14 cellular contexts compared by ENCODE assay signal in the genomic region with DNA sequence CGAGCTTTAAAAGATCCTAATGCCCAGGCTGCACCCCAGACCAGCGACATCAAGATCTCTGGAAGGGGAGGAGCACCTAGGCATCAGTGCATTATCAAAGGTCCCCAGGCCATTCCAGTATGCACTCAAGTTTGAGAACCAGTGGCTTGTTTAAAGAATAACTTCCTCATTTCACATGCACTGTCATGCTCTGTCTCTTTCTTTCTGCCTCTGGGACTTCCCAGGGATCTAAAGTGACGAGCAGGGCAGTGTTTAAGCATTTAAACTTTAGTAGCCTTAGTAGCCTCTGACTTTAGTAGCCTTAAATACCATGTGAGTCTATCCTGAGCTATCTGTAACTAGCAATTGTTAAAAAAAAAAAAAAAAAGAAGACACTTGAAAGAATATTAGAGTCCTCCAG. TPM values are rescaled to one million over a fixed set of nuclear protein-coding genes. Genes with fewer than 3 reads are reported as not detected.
A peak's percentile ranks its signal among the peaks of the same experiment; 100 is the strongest.
DNase-seq lines count a peak whose midpoint lies in the region; ATAC-seq, FAIRE-seq and TF ChIP-seq lines count a peak whose summit lies in the region.
"Had no signal": no experiment of that assay in that cellular context is flagged by ENCODE, and none has a peak within 500 bp of the region (broad histone marks: within the 10 kb centered on the region; RNA-seq: fewer than 3 reads in every experiment).

No MANE protein-coding gene starts in this region.

- H3K27me3 ChIP-seq in GM12878 (replicated peaks in 1 of 2; ENCODE audit: control insufficient read depth in 2 of 2, insufficient read depth in 2 of 2, low read length in 1 of 2), result peaks cover 0 to 4% of the 10 kb centered on the region in 2 experiments; a peak in 1 of 4 replicates

- RAD21 ChIA-PET in GM12878 (lab: Charles Lee; ENCODE audit: unreplicated experiment), result interaction anchor here (1.0 to 1.2 kb wide), 2 partner anchors 8 to 101 kb away, joined by 4 read pairs; no protein-coding TSS in a partner anchor

- H3K9me3 Mint-ChIP-seq in activated CD4-positive, alpha-beta T cell treated with anti-CD3 and anti-CD28 coated beads, Interleukin-2, amount 10 ng/mL, durations not matched to agents 24 days and 14 days, result no peaks in the 10 kb centered on the region

- no peak overlapping the region for H3K27ac Mint-ChIP-seq in activated CD4-positive, alpha-beta T cell treated with anti-CD3 and anti-CD28 coated beads, Interleukin-2, amount 10 ng/mL, durations not matched to agents 24 days and 14 days
- H3K27ac Mint-ChIP-seq: brain had no signal

- peaks cover 15% of the 10 kb centered on the region for H3K27me3 Mint-ChIP-seq in activated CD4-positive, alpha-beta T cell treated with anti-CD3 and anti-CD28 coated beads, Interleukin-2, amount 10 ng/mL, durations not matched to agents 24 days and 14 days

- TF ChIP-seq CTCF in GM12878 (IDR thresholded peaks at IDR 0.05 in 2 of 3, conservative IDR thresholded peaks at IDR 0.05 in 1 of 3; ENCODE audit: control insufficient read depth in 2 of 3, extremely low read depth in 1 of 3, insufficient read depth in 1 of 3, low read depth in 3 of 3, low read length in 3 of 3), result no peak

- H3K4me3 Mint-ChIP-seq in activated CD4-positive, alpha-beta T cell treated with anti-CD3 and anti-CD28 coated beads, Interleukin-2, amount 10 ng/mL, durations not matched to agents 24 days and 14 days, result no peak overlapping the region
- H3K4me3 Mint-ChIP-seq: brain had no signal

- no peak overlapping the region for H3K4me3 ChIP-seq in GM12878

- POLR2A ChIA-PET in GM12878 (lab: Charles Lee), result interaction anchor here (0.6 to 1.2 kb wide), 2 partner anchors 8 to 12 kb away, joined by 3 read pairs; no protein-coding TSS in a partner anchor

- SMC1A ChIA-PET in GM12878 (lab: Charles Lee; ENCODE audit: uncharacterized antibody, unreplicated experiment), result interaction anchor here (0.8 to 1.5 kb wide), 6 partner anchors 8 to 220 kb away, joined by 3 to 5 read pairs (median 3); no protein-coding TSS in a partner anchor

- FAIRE-seq in GM18507 (lab: Jason Lieb, UNC), result peak; percentile 70
- peak; percentile 83 for FAIRE-seq in GM12878 (lab: Jason Lieb, UNC)

- no peak overlapping the region for H3K9ac ChIP-seq in GM12878 (ENCODE audit: control insufficient read depth, insufficient read depth, low read length)

- no peak for TF ChIP-seq POLR2A in GM12878 (IDR thresholded peaks at IDR 0.05; ENCODE audit: low read depth, low read length)

- no peak overlapping the region for H2AFZ ChIP-seq in GM12878 (ENCODE audit: control insufficient read depth, low read depth, low read length)

- no peak for TF ChIP-seq RAD21 in GM12878 (IDR thresholded peaks at IDR 0.05; ENCODE audit: insufficient read depth, low read depth, low read length)

- H4K20me1 ChIP-seq in GM12878 (ENCODE audit: control insufficient read depth, insufficient read depth), result no peaks in the 10 kb centered on the region

- in situ Hi-C loops in GM12878 (cut with MboI), result no loop called here

- intact Hi-C loops in GM12878 (cut with micrococcal nuclease; ENCODE audit: unreplicated experiment), result no loop called here
- intact Hi-C loops in activated CD4-positive, alpha-beta T cell treated with anti-CD3 and anti-CD28 coated beads, Interleukin-2, amount 10 ng/mL, durations not matched to agents 24 days and 14 days (cut with micrococcal nuclease), result no loop called here

- H3K4me2 ChIP-seq in GM12878 (ENCODE audit: control insufficient read depth, insufficient read depth), result no peak overlapping the region

- CTCF ChIA-PET in GM12878 (lab: Yijun Ruan, JAX), result interaction anchor here (0.8 to 1.3 kb wide), 3 partner anchors 12 to 146 kb away, joined by 3 to 4 read pairs (median 4); no protein-coding TSS in a partner anchor

- no TSS peak for BruUV-seq in GM12878 (replicated peaks; lab: Mats Ljungman, UMichigan)

- ATAC-seq in GM21381 (IDR thresholded peaks at IDR 0.05; ENCODE audit: unreplicated experiment) (peak; percentile 86), HG03108 (IDR thresholded peaks at IDR 0.05; ENCODE audit: unreplicated experiment) (peak; percentile 95), GM12878 (peak; percentile 99)
- ATAC-seq: HCT116 had no signal

- no peaks in the 10 kb centered on the region for H3K36me3 Mint-ChIP-seq in activated CD4-positive, alpha-beta T cell treated with anti-CD3 and anti-CD28 coated beads, Interleukin-2, amount 10 ng/mL, durations not matched to agents 24 days and 14 days (ENCODE audit: low read depth)
- H3K36me3 Mint-ChIP-seq: brain had no signal

- no peaks in the 10 kb centered on the region; the same call in 2 of the 3 replicates for H3K9me3 ChIP-seq in GM12878 (replicated peaks; ENCODE audit: control insufficient read depth, insufficient read depth, low read length)

- no peaks in the 10 kb centered on the region for H3K36me3 ChIP-seq in GM12878 (ENCODE audit: control insufficient read depth in 2 of 2, insufficient read depth in 2 of 2, low read length in 1 of 2)

- no peaks in the 10 kb centered on the region for H3K79me2 ChIP-seq in GM12878 (ENCODE audit: control insufficient read depth, insufficient read depth, low read length)

- DNase-seq in GM18507 (ENCODE audit: extremely low spot score, insufficient read length, low read depth) (no peak), GM12878 (ENCODE audit: low read depth, low spot score) (peak; percentile 54), DMS 273 treated with DMSO at 0.1 percent for 48 hours (lab: John Stamatoyannopoulos, UW) (no peak), mesenteric fat pad (ENCODE audit: low spot score) (no peak), COLO829 (ENCODE audit: low spot score) (no peak)
- no peak for DNase-seq in activated CD4-positive, alpha-beta T cell treated with anti-CD3 and anti-CD28 coated beads, Interleukin-2, amount 10 ng/mL, durations not matched to agents 24 days and 14 days
- DNase-seq: mesenchymal stem cell, NCI-H1436 treated with DMSO at 0.1 percent for 48 hours had no signal

- TF ChIP-seq EP300 in GM12878 (IDR thresholded peaks at IDR 0.05; ENCODE audit: borderline replicate concordance in 1 of 2, control insufficient read depth in 1 of 2, low read depth in 2 of 2, low read length in 2 of 2), result no peak

- no peaks in the 10 kb centered on the region for H3K4me1 ChIP-seq in GM12878 (ENCODE audit: control insufficient read depth, insufficient read depth, low read length)

- no peak overlapping the region for H3K27ac ChIP-seq in GM12878 (ENCODE audit: control insufficient read depth, insufficient read depth)

- no peaks in the 10 kb centered on the region for H3K4me1 Mint-ChIP-seq in activated CD4-positive, alpha-beta T cell treated with anti-CD3 and anti-CD28 coated beads, Interleukin-2, amount 10 ng/mL, durations not matched to agents 24 days and 14 days
- H3K4me1 Mint-ChIP-seq: brain had no signal

- 2% methylated on average over 3 of the region's 3 CpGs for WGBS in GM12878 (ENCODE audit: insufficient coverage, insufficient replicate concordance, low lambda C conversion rate, missing lambda C conversion rate)

TF ChIP-seq in GM12878, 131 proteins besides CTCF, POLR2A, EP300 and RAD21 (continues in another document):
- TF ChIP-seq FOS (IDR thresholded peaks at IDR 0.05; ENCODE audit: borderline replicate concordance, extremely low read depth, insufficient read length), result no peak

RNA-seq across cellular contexts. Expression of gene FARP1, which starts 8.9 kb away (rescaled TPM):
- total RNA-seq in GM12878 (2013; cell fraction: nucleolus; rRNA removed), result 3.3 and 3.9 TPM in 2 replicates
- total RNA-seq in GM12878 (2014; rRNA removed) (0.51 and 0.54 TPM in 2 replicates), GM12878 (2014; rRNA removed; fragmentation: Illumina TruSeq; extraction: Trizol) (0.64 and 0.76 TPM in 2 replicates), GM12878 (2021) (1.5 and 2.2 TPM in 2 replicates), mesenteric fat pad (42.5 TPM)
- polyA plus RNA-seq in GM12878 (2011; ENCODE audit: low read depth), result 0.88 TPM
- polyA plus RNA-seq in GM12878 (2011; rRNA removed) (6.9 and 9.1 TPM in 2 replicates), GM12878 (2014; fragmentation: Illumina TruSeq; extraction: Trizol) (0.27 and 0.78 TPM in 2 replicates), GM12878 (2014; fragmentation: Nextera tagmentation; extraction: Ambion mirVana) (under 1 TPM; 0.20 to 0.52 TPM), GM12878 (2014; rRNA removed) (0.17 and 0.23 TPM in 2 replicates), GM12878 (2016; fragmentation: Nextera tagmentation; extraction: Ambion mirVana) (under 1 TPM; 0.60 to 0.79 TPM)
- polyA plus RNA-seq in GM12878 (2011; cell fraction: cytosol; rRNA removed), result 4.2 and 5.0 TPM in 2 replicates
- 25.7 and 26.2 TPM in 2 replicates for polyA plus RNA-seq in GM12878 (2011; cell fraction: nucleus; rRNA removed)
- polyA plus RNA-seq in GM12878 (2012), result 1.9 and 2.2 TPM in 2 replicates
- polyA minus RNA-seq in GM12878 (2011; rRNA and poly(A)+ RNA removed), result 16.0 and 31.7 TPM in 2 replicates
- 5.6 and 8.3 TPM in 2 replicates for polyA minus RNA-seq in GM12878 (2011; cell fraction: cytosol; rRNA and poly(A)+ RNA removed)
- polyA minus RNA-seq in GM12878 (2011; cell fraction: nucleus; rRNA and poly(A)+ RNA removed), result 17.2 and 26.4 TPM in 2 replicates
- 0.28 and 0.37 TPM in 2 replicates for total RNA-seq in activated CD4-positive, alpha-beta T cell treated with anti-CD3 and anti-CD28 coated beads, Interleukin-2, amount 10 ng/mL, durations not matched to agents 24 days and 14 days

RNA-seq across cellular contexts. Expression of gene RNF113B, which starts 43.1 kb away (rescaled TPM):
- not detected in 2 replicates for total RNA-seq in GM12878 (2013; cell fraction: nucleolus; rRNA removed)
- total RNA-seq in GM12878 (2014; rRNA removed) (not detected in 2 replicates), GM12878 (2014; rRNA removed; fragmentation: Illumina TruSeq; extraction: Trizol) (not detected in 2 replicates), GM12878 (2021) (not detected in 2 replicates), mesenteric fat pad (not detected)
- polyA plus RNA-seq in GM12878 (2011; ENCODE audit: low read depth), result not detected
- polyA plus RNA-seq in GM12878 (2011; rRNA removed) (not detected in 2 replicates), GM12878 (2014; fragmentation: Illumina TruSeq; extraction: Trizol) (not detected in 2 replicates), GM12878 (2014; fragmentation: Nextera tagmentation; extraction: Ambion mirVana) (not detected), GM12878 (2014; rRNA removed) (not detected in 2 replicates), GM12878 (2016; fragmentation: Nextera tagmentation; extraction: Ambion mirVana) (not detected)
- not detected in 2 replicates for polyA plus RNA-seq in GM12878 (2011; cell fraction: cytosol; rRNA removed)
- polyA plus RNA-seq in GM12878 (2011; cell fraction: nucleus; rRNA removed), result not detected in 2 replicates
- polyA plus RNA-seq in GM12878 (2012), result not detected in 2 replicates
- polyA minus RNA-seq in GM12878 (2011; rRNA and poly(A)+ RNA removed), result not detected in 2 replicates
- polyA minus RNA-seq in GM12878 (2011; cell fraction: cytosol; rRNA and poly(A)+ RNA removed), result not detected in 2 replicates
- not detected in 2 replicates for polyA minus RNA-seq in GM12878 (2011; cell fraction: nucleus; rRNA and poly(A)+ RNA removed)
- not detected in 2 replicates for total RNA-seq in activated CD4-positive, alpha-beta T cell treated with anti-CD3 and anti-CD28 coated beads, Interleukin-2, amount 10 ng/mL, durations not matched to agents 24 days and 14 days
- total RNA-seq: SK-MEL-5, skeletal muscle tissue had no signal
